In genomic region chr19:55383789-55384575, GRCh38 we compare ENCODE assay signal across 8 cellular contexts. TPM values are rescaled to one million over a fixed set of nuclear protein-coding genes. Genes with fewer than 3 reads are reported as not detected.
DNase-seq lines count a peak whose midpoint lies in the region; ATAC-seq and TF ChIP-seq lines count a peak whose summit lies in the region.

Gene TMEM238 (minus strand): TSS chr19:55384292. CDS start chr19:55384259, 33 bp downstream.

- peak within 1 kb of the TSS; percentile 96 for H3K4me3 Mint-ChIP-seq in activated CD8-positive, alpha-beta memory T cell treated with anti-CD3 and anti-CD28 coated beads, Interleukin-2, amount 10 ng/mL, durations not matched to agents 7 days and 5 days

- peak within 1 kb of the TSS; percentile 80 to 93 (median 87) for H3K9ac ChIP-seq in subcutaneous abdominal adipose tissue (ENCODE audit: low read length in 5 of 5)

- H3K27me3 ChIP-seq in ACC112 (ENCODE audit: insufficient read depth, low read length) (no peaks in the 10 kb centered on the region), subcutaneous abdominal adipose tissue (ENCODE audit: control insufficient read depth in 5 of 5, insufficient read depth in 4 of 5, low read length in 5 of 5) (peaks cover 0 to under 1% (median 0%) of the 10 kb centered on the region in 5 donors)

- peaks cover 49% of the 10 kb centered on the region for H3K4me1 Mint-ChIP-seq in activated CD8-positive, alpha-beta memory T cell treated with anti-CD3 and anti-CD28 coated beads, Interleukin-2, amount 10 ng/mL, durations not matched to agents 7 days and 5 days

- H3K9me3 ChIP-seq in mesodermal cell (ENCODE audit: control insufficient read depth, low read length) (no peaks in the 10 kb centered on the region), subcutaneous abdominal adipose tissue (ENCODE audit: control insufficient read depth in 5 of 5, low read length in 5 of 5) (no peaks in the 10 kb centered on the region)

- 11 to 14% methylated on average over 89 to 104 of the region's 108 CpGs for WGBS in mesodermal cell (ENCODE audit: insufficient coverage in 2 of 2), 2 experiments

- H3K27ac ChIP-seq in ACC112 (ENCODE audit: low read depth, low read length) (peak within 1 kb of the TSS; percentile 82; the same call in 1 of the 2 replicates), mesodermal cell (ENCODE audit: low read depth, low read length, severe bottlenecking) (peak within 1 kb of the TSS; percentile 92), subcutaneous abdominal adipose tissue (ENCODE audit: low read depth, low read length) (peak within 1 kb of the TSS; percentile 98)

- H3K4me3 ChIP-seq in ACC112 (ENCODE audit: low read depth, low read length): peak within 1 kb of the TSS; percentile 84
- H3K4me3 ChIP-seq in epithelial cell of esophagus (ENCODE audit: low read length): peak within 1 kb of the TSS; percentile 99
- peak within 1 kb of the TSS; percentile 97 for H3K4me3 ChIP-seq in mesodermal cell (ENCODE audit: extremely low read depth, insufficient read depth, low read length, poor library complexity, severe bottlenecking)
- H3K4me3 ChIP-seq in subcutaneous abdominal adipose tissue (ENCODE audit: low read depth in 1 of 5, low read length in 5 of 5): peak within 1 kb of the TSS; percentile 52 to 99 (median 97)

- no peaks in the 10 kb centered on the region for H3K9me3 Mint-ChIP-seq in activated CD8-positive, alpha-beta memory T cell treated with anti-CD3 and anti-CD28 coated beads, Interleukin-2, amount 10 ng/mL, durations not matched to agents 7 days and 5 days (ENCODE audit: low read depth)

- H3K4me1 ChIP-seq in ACC112 (ENCODE audit: control insufficient read depth, insufficient read depth, low read length, unreplicated experiment): peaks cover 14% of the 10 kb centered on the region
- H3K4me1 ChIP-seq in mesodermal cell (ENCODE audit: control insufficient read depth, insufficient read depth, low read length, poor library complexity, severe bottlenecking): peaks cover 33% of the 10 kb centered on the region
- H3K4me1 ChIP-seq in subcutaneous abdominal adipose tissue (ENCODE audit: control insufficient read depth in 5 of 5, insufficient read depth in 5 of 5, low read length in 5 of 5): peaks cover 15 to 49% (median 47%) of the 10 kb centered on the region in 5 donors

- peaks cover 48% of the 10 kb centered on the region for H3K36me3 Mint-ChIP-seq in activated CD8-positive, alpha-beta memory T cell treated with anti-CD3 and anti-CD28 coated beads, Interleukin-2, amount 10 ng/mL, durations not matched to agents 7 days and 5 days

- DNase-seq in GM13977 (ENCODE audit: low spot score) (peak; percentile 91), NCI-H226 (peak; percentile 75), epithelial cell of esophagus (ENCODE audit: low read depth) (peak; percentile 82)
- DNase-seq in activated CD8-positive, alpha-beta memory T cell treated with anti-CD3 and anti-CD28 coated beads, Interleukin-2, amount 10 ng/mL, durations not matched to agents 7 days and 5 days: peak; percentile 75

- in situ Hi-C loops in GM13977 (cut with MboI; ENCODE audit: low pct_unique_long_range_greater_than_20kb, low sequenced_read_pairs, unreplicated experiment): no loop called here

- H3K36me3 ChIP-seq in ACC112 (ENCODE audit: insufficient read depth, low read length) (peaks cover 15% of the 10 kb centered on the region; the same call in 1 of the 2 replicates), mesodermal cell (ENCODE audit: control insufficient read depth, insufficient read depth, low read length) (peaks cover 27% of the 10 kb centered on the region), subcutaneous abdominal adipose tissue (ENCODE audit: control insufficient read depth in 5 of 5, insufficient read depth in 5 of 5, low read length in 5 of 5) (peaks cover 0 to 22% (median 20%) of the 10 kb centered on the region in 5 donors)

- CTCF ChIA-PET in activated CD8-positive, alpha-beta memory T cell treated with anti-CD3 and anti-CD28 coated beads, Interleukin-2, amount 10 ng/mL, durations not matched to agents 7 days and 5 days (lab: Charles Lee): interaction anchor here (0.7 to 3.4 kb wide), 20 partner anchors 16 to 243 kb away, joined by 3 to 58 read pairs (median 4); partner anchors contain the start of genes COX6B2, KMT5C and PPP6R1

- H3K27me3 Mint-ChIP-seq in activated CD8-positive, alpha-beta memory T cell treated with anti-CD3 and anti-CD28 coated beads, Interleukin-2, amount 10 ng/mL, durations not matched to agents 7 days and 5 days: no peaks in the 10 kb centered on the region

- peaks cover 32% of the 10 kb centered on the region for H3K79me2 ChIP-seq in ACC112 (ENCODE audit: control insufficient read depth, insufficient read depth, low read length, unreplicated experiment)

- H3K27ac Mint-ChIP-seq in activated CD8-positive, alpha-beta memory T cell treated with anti-CD3 and anti-CD28 coated beads, Interleukin-2, amount 10 ng/mL, durations not matched to agents 7 days and 5 days: peak within 1 kb of the TSS; percentile 96

- TF ChIP-seq CTCF in GM13977 (IDR thresholded peaks at IDR 0.05; ENCODE audit: extremely low read depth, insufficient read depth, missing control alignments) (peak; percentile 47), epithelial cell of esophagus (IDR thresholded peaks at IDR 0.05; ENCODE audit: insufficient read depth, low read depth, low read length, missing control alignments) (no peak)

- peak within 1 kb of the TSS; percentile 6 for H2AFZ ChIP-seq in ACC112 (ENCODE audit: low read length, unreplicated experiment)

- ATAC-seq in activated CD8-positive, alpha-beta memory T cell treated with anti-CD3 and anti-CD28 coated beads, Interleukin-2, amount 10 ng/mL, durations not matched to agents 7 days and 5 days: peak; percentile 9
- no peak for ATAC-seq in GM21528 (IDR thresholded peaks at IDR 0.05; ENCODE audit: low FRiP score, unreplicated experiment)

RNA-seq across cellular contexts. Expression of gene TMEM238, which starts in this region (rescaled TPM):
- 10 to 100 TPM; 14.1 to 23.0 TPM for total RNA-seq in activated CD8-positive, alpha-beta memory T cell treated with anti-CD3 and anti-CD28 coated beads, Interleukin-2, amount 10 ng/mL, durations not matched to agents 7 days and 5 days
- polyA plus RNA-seq in mesodermal cell (2013, experiment 1 of 2): not detected
- not detected for polyA plus RNA-seq in mesodermal cell (2013, experiment 2 of 2)
